9 cellular contexts compared by ENCODE assay signal in genomic region chr16:10080031-10080772, GRCh38.
A peak's percentile ranks its signal among the peaks of the same experiment; 100 is the strongest.
DNase-seq lines count a peak whose midpoint lies in the region; TF ChIP-seq lines count a peak whose summit lies in the region.
"Had no signal": no experiment of that assay in that cellular context is flagged by ENCODE, and none has a peak within 500 bp of the region (broad histone marks: within the 10 kb centered on the region; RNA-seq: fewer than 3 reads in every experiment).

No MANE protein-coding gene starts in this region.

- no peak overlapping the region for H2AFZ ChIP-seq in neuronal stem cell (ENCODE audit: low read length)

- no peak overlapping the region for H2AK5ac ChIP-seq in neuronal stem cell (ENCODE audit: low read depth, low read length)

- no CpG with 5 or more reads among the region's 9 CpGs for WGBS in neuronal stem cell (ENCODE audit: extremely low coverage in 2 of 2, insufficient read length in 2 of 2, insufficient replicate concordance in 1 of 2), 2 donors
- WGBS in thyroid gland, 2 donors, result 44 to 54% methylated on average over 7 to 9 of the region's 9 CpGs

- H2BK15ac ChIP-seq in neuronal stem cell (ENCODE audit: low read length), result no peak overlapping the region

- H2BK120ac ChIP-seq in neuronal stem cell (ENCODE audit: low read depth, low read length), result peak overlapping the region; percentile 6

- no peak overlapping the region for H2BK5ac ChIP-seq in neuronal stem cell (ENCODE audit: low read length)

- H3K36me3 ChIP-seq in SJCRH30 (no peaks in the 10 kb centered on the region), neuronal stem cell (replicated peaks in 1 of 2; ENCODE audit: control insufficient read depth in 2 of 2, insufficient read depth in 2 of 2, low read length in 2 of 2) (no peaks in the 10 kb centered on the region), thyroid gland (no peaks in the 10 kb centered on the region)

- no peak for TF ChIP-seq CTCF in fibroblast of pulmonary artery (IDR thresholded peaks at IDR 0.05; ENCODE audit: low read length, missing control alignments)
- no peak for TF ChIP-seq CTCF in thyroid gland (IDR thresholded peaks at IDR 0.05)

- TF ChIP-seq POLR2A in thyroid gland (IDR thresholded peaks at IDR 0.05), result no peak

- H3K9me3 ChIP-seq in SJCRH30 (replicated peaks) (no peaks in the 10 kb centered on the region), neuronal stem cell (replicated peaks in 1 of 2; ENCODE audit: control insufficient read depth in 2 of 2, insufficient read depth in 1 of 2, low read depth in 1 of 2, low read length in 2 of 2) (peaks cover 0 to 3% of the 10 kb centered on the region in 2 donors), thyroid gland (no peaks in the 10 kb centered on the region)

- H3K4me1 ChIP-seq in SJCRH30 (no peaks in the 10 kb centered on the region), neuronal stem cell (ENCODE audit: control insufficient read depth in 2 of 2, insufficient read depth in 1 of 2, low read depth in 1 of 2, low read length in 2 of 2) (peaks cover 0 to 17% of the 10 kb centered on the region in 2 donors), thyroid gland (peaks cover 0 to 16% of the 10 kb centered on the region in 2 donors)

- no peak overlapping the region for H3K4me2 ChIP-seq in neuronal stem cell (ENCODE audit: insufficient read depth, low read length, poor library complexity, severe bottlenecking)

- DNase-seq in AG20443 (ENCODE audit: low spot score) (peak; percentile 63), SJCRH30 (peak; percentile 1 to 2), fibroblast of pulmonary artery (ENCODE audit: low read depth) (peak; percentile 43), neuronal stem cell (ENCODE audit: low spot score) (no peak), NCI-H2081 treated with DMSO at 0.1 percent for 48 hours (lab: John Stamatoyannopoulos, UW) (no peak), T-helper 1 cell (no peak), thyroid gland (no peak)
- no peak for DNase-seq in NK-92 treated with Interleukin-12 subunit alpha and Interleukin-12 subunit beta, amount 100 ng/mL, for 24 hours (lab: John Stamatoyannopoulos, UW)
- DNase-seq: CD8-positive, alpha-beta memory T cell had no signal

- H3K4me3 ChIP-seq in SJCRH30, result no peak overlapping the region
- H3K4me3 ChIP-seq in fibroblast of pulmonary artery (replicated peaks; ENCODE audit: low read depth, low read length), result no peak overlapping the region
- no peak overlapping the region for H3K4me3 ChIP-seq in neuronal stem cell (ENCODE audit: low read length in 2 of 2)
- H3K4me3 ChIP-seq in thyroid gland (replicated peaks in 1 of 3), result no peak overlapping the region

- no peaks in the 10 kb centered on the region for H3K79me1 ChIP-seq in neuronal stem cell (ENCODE audit: low read depth, low read length)

- intact Hi-C loops in thyroid gland (cut with DNase I), result no loop called here

- no peak overlapping the region for H3K23ac ChIP-seq in neuronal stem cell (ENCODE audit: low read depth, low read length, poor library complexity)

- H4K8ac ChIP-seq in neuronal stem cell (ENCODE audit: low read depth, low read length), result no peak overlapping the region

- no peak overlapping the region for H3K18ac ChIP-seq in neuronal stem cell (ENCODE audit: low read length)

- H3K4ac ChIP-seq in neuronal stem cell (ENCODE audit: low read length), result no peak overlapping the region

- H3K27ac ChIP-seq in SJCRH30 (no peak overlapping the region), neuronal stem cell (replicated peaks; ENCODE audit: low read length) (no peak overlapping the region), thyroid gland (no peak overlapping the region)

- H2BK12ac ChIP-seq in neuronal stem cell (ENCODE audit: low read length), result no peak overlapping the region

- H3K27me3 ChIP-seq in SJCRH30, result no peaks in the 10 kb centered on the region
- H3K27me3 ChIP-seq in neuronal stem cell (ENCODE audit: control insufficient read depth in 3 of 3, insufficient read depth in 3 of 3, low read depth in 1 of 3, low read length in 3 of 3), result no peaks in the 10 kb centered on the region
- no peaks in the 10 kb centered on the region for H3K27me3 ChIP-seq in thyroid gland

- no peak overlapping the region for H4K91ac ChIP-seq in neuronal stem cell (ENCODE audit: low read depth, low read length, poor library complexity)

- H3K14ac ChIP-seq in neuronal stem cell (ENCODE audit: low read length), result no peak overlapping the region

- H3K9ac ChIP-seq in neuronal stem cell (ENCODE audit: low read depth, low read length, poor library complexity), result no peak overlapping the region

Comparison
In these comparisons a context has a peak if more than half of its experiments do, and no peak if none do; other contexts are left out.
1. DNase-seq: peak in AG20443 (single experiment), SJCRH30 (2 of 2) and fibroblast of pulmonary artery (single experiment); none in neuronal stem cell (single experiment), NCI-H2081 treated with DMSO at 0.1 percent for 48 hours (single experiment), T-helper 1 cell (0 of 5), thyroid gland (0 of 2) and NK-92 treated with Interleukin-12 subunit alpha and Interleukin-12 subunit beta, amount 100 ng/mL, for 24 hours (single experiment).